Comparison of ENCODE assay signal across 8 cellular contexts in the genomic region with DNA sequence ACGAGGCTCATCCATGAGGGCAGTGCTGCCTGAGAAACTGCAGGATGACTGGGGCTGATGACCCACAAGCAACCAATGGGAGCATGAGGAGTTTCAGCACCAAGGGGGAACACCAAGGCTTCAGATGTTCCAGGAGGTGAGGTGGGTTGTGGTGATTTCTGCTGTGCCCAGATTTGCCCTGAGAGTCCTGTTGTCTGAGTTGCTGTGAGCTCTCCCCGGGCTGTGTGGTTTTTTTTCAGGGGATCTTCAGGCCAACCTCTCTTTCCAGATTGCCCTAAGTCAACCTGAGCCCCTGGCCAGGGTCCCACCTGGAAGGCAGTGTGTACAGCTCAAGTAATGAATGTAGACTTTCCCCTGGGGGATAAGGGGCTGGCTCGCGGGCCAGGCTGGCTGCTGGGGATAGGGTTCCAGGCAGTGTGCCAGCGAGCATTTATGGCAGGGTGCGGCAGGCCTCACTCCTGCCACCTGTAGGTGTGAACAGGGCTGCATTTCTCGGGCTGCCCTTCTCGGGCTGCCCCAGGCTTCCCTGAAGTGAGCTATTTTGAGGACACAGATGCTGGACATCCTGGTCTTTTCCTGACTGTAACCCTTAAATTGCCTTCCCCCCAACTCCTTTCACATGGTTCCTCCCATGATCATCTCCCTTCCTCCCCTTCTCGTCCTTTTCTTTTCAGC. TPM values are rescaled to one million over a fixed set of nuclear protein-coding genes. Genes with fewer than 3 reads are reported as not detected.
DNase-seq lines count a peak whose midpoint lies in the region; ATAC-seq, FAIRE-seq and TF ChIP-seq lines count a peak whose summit lies in the region.

No MANE protein-coding gene starts in this region.

- intact Hi-C loops in A673 (cut with micrococcal nuclease; ENCODE audit: unreplicated experiment): loop anchor here (1.0 kb wide), 1 partner anchor 66 kb away; no protein-coding TSS in a partner anchor
- intact Hi-C loops in mucosa of descending colon (cut with DNase I, micrococcal nuclease): no loop called here

- H3K4me3 ChIP-seq in A673 (ENCODE audit: low read depth, low read length, poor library complexity, severe bottlenecking) (no peak overlapping the region), GM12875 (ENCODE audit: low read depth, low read length) (no peak overlapping the region), bronchial epithelial cell (ENCODE audit: low read depth, low read length) (no peak overlapping the region), mucosa of descending colon (no peak overlapping the region)

- CTCF ChIA-PET in A673 (lab: Charles Lee): interaction anchor here (0.6 to 2.6 kb wide), 12 partner anchors 16 to 301 kb away, joined by 3 to 49 read pairs (median 4); no protein-coding TSS in a partner anchor

- peak; percentile 99 for ATAC-seq in mucosa of descending colon
- ATAC-seq in HG02884 (IDR thresholded peaks at IDR 0.05; ENCODE audit: unreplicated experiment): no peak
- no peak for ATAC-seq in GM18867 (IDR thresholded peaks at IDR 0.05; ENCODE audit: unreplicated experiment)

- FAIRE-seq in bronchial epithelial cell (lab: Jason Lieb, UNC): peak; percentile 80

- peaks cover 6% of the 10 kb centered on the region for H3K27me3 ChIP-seq in A673 (replicated peaks; ENCODE audit: insufficient read depth, low read depth, low read length, poor library complexity)
- H3K27me3 ChIP-seq in bronchial epithelial cell (ENCODE audit: control insufficient read depth, insufficient read depth, low read length): no peaks in the 10 kb centered on the region

- H3K4me1 ChIP-seq in A673 (ENCODE audit: insufficient read depth, low read length, poor library complexity, severe bottlenecking) (peaks cover 10% of the 10 kb centered on the region), mucosa of descending colon (ENCODE audit: low read depth) (no peaks in the 10 kb centered on the region)

- H3K9me3 ChIP-seq in A673 (ENCODE audit: low read depth, low read length, poor library complexity, severe bottlenecking): no peaks in the 10 kb centered on the region
- no peaks in the 10 kb centered on the region for H3K9me3 ChIP-seq in mucosa of descending colon

- no peaks in the 10 kb centered on the region for H3K36me3 ChIP-seq in A673 (ENCODE audit: insufficient read depth, low read length, poor library complexity, severe bottlenecking)
- no peaks in the 10 kb centered on the region for H3K36me3 ChIP-seq in bronchial epithelial cell (ENCODE audit: control insufficient read depth, insufficient read depth, low read length)
- no peaks in the 10 kb centered on the region for H3K36me3 ChIP-seq in mucosa of descending colon (ENCODE audit: low read depth)

- POLR2A ChIA-PET in A673 (lab: Charles Lee; ENCODE audit: low non-redundant PET): no interaction called here

- BruUV-seq in A673 (replicated peaks; lab: Mats Ljungman, UMichigan): no TSS peak

- TF ChIP-seq CTCF in A673 (conservative IDR thresholded peaks at IDR 0.05; ENCODE audit: low read depth, low read length): peak; percentile 83
- peak; percentile 59; the same call in 1 of the 2 replicates for TF ChIP-seq CTCF in GM12875 (IDR thresholded peaks at IDR 0.05; ENCODE audit: borderline replicate concordance, insufficient read depth, low read depth, low read length)
- peak; percentile 64 for TF ChIP-seq CTCF in bronchial epithelial cell (IDR thresholded peaks at IDR 0.05; ENCODE audit: insufficient read depth, low read length, severe bottlenecking)
- peak; percentile 74 for TF ChIP-seq CTCF in mucosa of descending colon (IDR thresholded peaks at IDR 0.05)

- DNase-seq in A673 (ENCODE audit: low spot score) (peak; percentile 89), NCI-H2227 treated with DMSO at 0.1 percent for 48 hours (lab: John Stamatoyannopoulos, UW) (peak; percentile 33), bronchial epithelial cell (ENCODE audit: low read depth) (peak; percentile 8), mucosa of descending colon (peak; percentile 79 to 90 (median 87)), epidermal melanocyte (ENCODE audit: insufficient read length, low spot score) (no peak)

- no peak overlapping the region for H3K27ac ChIP-seq in A673 (ENCODE audit: low read depth, low read length, poor library complexity, severe bottlenecking)

RNA-seq across cellular contexts. Expression of a gene that starts 9.8 kb away (rescaled TPM):
- total RNA-seq in A673 (2021) (not detected in 2 replicates), bronchial epithelial cell (not detected in 2 replicates), mucosa of descending colon (not detected)

RNA-seq across cellular contexts. Expression of a gene that starts 40.7 kb away (rescaled TPM):
- total RNA-seq in A673 (2021) (not detected in 2 replicates), bronchial epithelial cell (not detected in 2 replicates), mucosa of descending colon (not detected)

RNA-seq across cellular contexts. Expression of a gene that starts 53.8 kb away (rescaled TPM):
- total RNA-seq in A673 (2021): 0.17 and 0.41 TPM in 2 replicates
- not detected in 2 replicates for total RNA-seq in bronchial epithelial cell
- total RNA-seq in mucosa of descending colon: 1 to 10 TPM in 1 of 3 donors, under 1 TPM in 2; 0.89 to 1.4 (median 0.96) TPM
